8 cellular contexts compared by ENCODE assay signal in the genomic region with DNA sequence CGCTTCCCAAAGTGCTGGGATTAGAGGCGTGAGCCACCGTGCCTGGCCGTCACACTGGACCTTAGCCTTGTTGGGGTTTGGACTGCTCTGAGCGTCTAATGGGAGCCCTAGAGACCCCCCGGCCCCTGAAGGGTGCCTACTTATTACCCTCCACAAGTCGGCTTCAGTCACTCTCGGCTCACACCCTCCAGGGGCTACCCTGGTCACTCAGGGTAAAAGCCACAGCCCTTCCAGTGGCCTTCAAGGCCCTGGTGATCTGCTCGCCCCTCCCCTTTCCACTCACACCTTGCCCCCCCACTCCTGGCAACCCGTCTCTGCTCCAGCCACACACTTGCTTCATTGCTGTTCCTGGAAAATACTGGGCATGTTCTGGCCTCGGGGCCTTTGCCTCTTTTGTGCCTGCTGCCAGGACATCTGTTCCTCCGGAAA. TPM values are rescaled to one million over a fixed set of nuclear protein-coding genes. Genes with fewer than 3 reads are reported as not detected.
A peak's percentile ranks its signal among the peaks of the same experiment; 100 is the strongest.
DNase-seq lines count a peak whose midpoint lies in the region; ATAC-seq and TF ChIP-seq lines count a peak whose summit lies in the region.

No MANE protein-coding gene starts in this region.

- in situ Hi-C loops in T47D (cut with HindIII; ENCODE audit: low pct_unique_long_range_greater_than_20kb, low sequenced_read_pairs) = no loop called here

- H3K9me3 Mint-ChIP-seq in Caco-2 (ENCODE audit: unreplicated experiment) = no peaks in the 10 kb centered on the region

- no peaks in the 10 kb centered on the region for H3K27me3 Mint-ChIP-seq in Caco-2 (ENCODE audit: insufficient read depth, unreplicated experiment)

- POLR2A ChIA-PET in Caco-2 (lab: Charles Lee) = interaction anchor here (1.5 kb wide), 1 partner anchor 14 kb away, joined by 9 read pairs; no protein-coding TSS in a partner anchor

- CTCF ChIA-PET in Caco-2 (lab: Charles Lee) = interaction anchor here (1.0 kb wide), 1 partner anchor 121 kb away, joined by 3 read pairs; no protein-coding TSS in a partner anchor

- peaks cover 20% of the 10 kb centered on the region for H3K36me3 Mint-ChIP-seq in Caco-2 (ENCODE audit: insufficient read depth, unreplicated experiment)

- H3K27ac ChIP-seq in KOPT-K1 (ENCODE audit: low read depth, low read length, poor library complexity, severe bottlenecking) (peak overlapping the region; percentile 62), mesodermal cell (ENCODE audit: low read depth, low read length, severe bottlenecking) (peak overlapping the region; percentile 53), ascending aorta (no peak overlapping the region)

- no peaks in the 10 kb centered on the region for H3K27me3 ChIP-seq in Caco-2 (replicated peaks; ENCODE audit: control insufficient read depth, insufficient read depth, low read length)
- H3K27me3 ChIP-seq in ascending aorta = no peaks in the 10 kb centered on the region

- no peaks in the 10 kb centered on the region for H3K9me3 ChIP-seq in Caco-2
- H3K9me3 ChIP-seq in KOPT-K1 (ENCODE audit: insufficient read depth, low read length, poor library complexity, severe bottlenecking) = no peaks in the 10 kb centered on the region
- H3K9me3 ChIP-seq in mesodermal cell (ENCODE audit: control insufficient read depth, low read length) = no peaks in the 10 kb centered on the region
- H3K9me3 ChIP-seq in ascending aorta = no peaks in the 10 kb centered on the region

- TF ChIP-seq CTCF in Caco-2 (IDR thresholded peaks at IDR 0.05; ENCODE audit: insufficient read depth in 1 of 2, low read depth in 1 of 2, low read length in 1 of 2, severe bottlenecking in 1 of 2, unreplicated experiment in 1 of 2) (no peak), ascending aorta (IDR thresholded peaks at IDR 0.05) (no peak), GM10266 (IDR thresholded peaks at IDR 0.05; ENCODE audit: control insufficient read depth, insufficient read depth, low read depth, missing control alignments) (no peak)

- H3K4me1 ChIP-seq in Caco-2 (peaks cover 23% of the 10 kb centered on the region), mesodermal cell (ENCODE audit: control insufficient read depth, insufficient read depth, low read length, poor library complexity, severe bottlenecking) (peaks cover under 1% of the 10 kb centered on the region), ascending aorta (peaks cover 0 to 6% of the 10 kb centered on the region in 2 donors)

- BruUV-seq in Caco-2 (replicated peaks; lab: Mats Ljungman, UMichigan) = no TSS peak

- peak overlapping the region; percentile 32 for H3K4me3 ChIP-seq in Caco-2 (ENCODE audit: low read depth, low read length)
- H3K4me3 ChIP-seq in mesodermal cell (ENCODE audit: extremely low read depth, insufficient read depth, low read length, poor library complexity, severe bottlenecking) = no peak overlapping the region
- peak overlapping the region in 1 of 2 donors; percentile 61 for H3K4me3 ChIP-seq in ascending aorta

- H3K36me3 ChIP-seq in Caco-2 (ENCODE audit: control insufficient read depth, insufficient read depth, low read length) = no peaks in the 10 kb centered on the region
- H3K36me3 ChIP-seq in KOPT-K1 (ENCODE audit: insufficient read depth, low read length) = peaks cover 17% of the 10 kb centered on the region
- H3K36me3 ChIP-seq in mesodermal cell (ENCODE audit: control insufficient read depth, insufficient read depth, low read length) = no peaks in the 10 kb centered on the region
- no peaks in the 10 kb centered on the region for H3K36me3 ChIP-seq in ascending aorta

- H3K4me1 Mint-ChIP-seq in Caco-2 (ENCODE audit: low read depth, unreplicated experiment) = peaks cover 17% of the 10 kb centered on the region

- peak overlapping the region; percentile 75 for H3K4me3 Mint-ChIP-seq in Caco-2 (ENCODE audit: unreplicated experiment)

- intact Hi-C loops in Caco-2 (cut with micrococcal nuclease; ENCODE audit: unreplicated experiment) (no loop called here), ascending aorta (cut with DNase I) (no loop called here)

- peak overlapping the region; percentile 94 for H3K27ac Mint-ChIP-seq in Caco-2 (ENCODE audit: unreplicated experiment)

- WGBS in mesodermal cell (ENCODE audit: insufficient coverage in 2 of 2), 2 experiments = 83 to 88% methylated on average over 8 to 12 of the region's 12 CpGs

- no peak for ATAC-seq in HG03342 (IDR thresholded peaks at IDR 0.05; ENCODE audit: unreplicated experiment)
- ATAC-seq in GM21526 (IDR thresholded peaks at IDR 0.05; ENCODE audit: low FRiP score, unreplicated experiment) = no peak

- DNase-seq in Caco-2 (peak in 1 of 2 experiments; percentile 28), T47D (ENCODE audit: low read depth in 1 of 2, low spot score in 1 of 2) (peak; percentile 46 to 81), ascending aorta (ENCODE audit: low spot score in 2 of 2) (no peak), GM10266 (ENCODE audit: extremely low spot score) (no peak)

RNA-seq across cellular contexts. Expression of gene MORN3, which starts 3.6 kb away (rescaled TPM):
- 21.8 and 36.5 TPM in 2 replicates for total RNA-seq in Caco-2 (2022)
- 0.85 TPM for polyA plus RNA-seq in mesodermal cell (2013, experiment 1 of 2)
- polyA plus RNA-seq in mesodermal cell (2013, experiment 2 of 2) = 0.96 TPM
- total RNA-seq in ascending aorta = not detected

RNA-seq across cellular contexts. Expression of gene TMEM120B, which starts 39.5 kb away (rescaled TPM):
- total RNA-seq in Caco-2 (2022) = 15.5 and 15.9 TPM in 2 replicates
- polyA plus RNA-seq in mesodermal cell (2013, experiment 1 of 2) = 8.2 TPM
- 7.3 TPM for polyA plus RNA-seq in mesodermal cell (2013, experiment 2 of 2)
- 9.7 TPM for total RNA-seq in ascending aorta

RNA-seq across cellular contexts. Expression of gene ORAI1, which starts 46.7 kb away (rescaled TPM):
- total RNA-seq in Caco-2 (2022) (33.9 and 34.2 TPM in 2 replicates), ascending aorta (24.6 TPM)
- 29.6 TPM for polyA plus RNA-seq in mesodermal cell (2013, experiment 1 of 2)
- 21.0 TPM for polyA plus RNA-seq in mesodermal cell (2013, experiment 2 of 2)

Comparison
In these comparisons a context has a peak if more than half of its experiments do, and no peak if none do; other contexts are left out.
1. DNase-seq: peak in T47D (2 of 2); none in ascending aorta (0 of 2) and GM10266 (single experiment).
2. H3K27ac ChIP-seq: peak in KOPT-K1 (single experiment) and mesodermal cell (single experiment); none in ascending aorta (0 of 2).
3. RNA of gene MORN3, which starts 3.6 kb away (total RNA-seq): 21.8 to 36.5 TPM in Caco-2; not detected in ascending aorta (single experiment); every median in the first group is over 10 times any median in the second.